Comparison of ENCODE assay signal across 26 cellular contexts in the genomic region with DNA sequence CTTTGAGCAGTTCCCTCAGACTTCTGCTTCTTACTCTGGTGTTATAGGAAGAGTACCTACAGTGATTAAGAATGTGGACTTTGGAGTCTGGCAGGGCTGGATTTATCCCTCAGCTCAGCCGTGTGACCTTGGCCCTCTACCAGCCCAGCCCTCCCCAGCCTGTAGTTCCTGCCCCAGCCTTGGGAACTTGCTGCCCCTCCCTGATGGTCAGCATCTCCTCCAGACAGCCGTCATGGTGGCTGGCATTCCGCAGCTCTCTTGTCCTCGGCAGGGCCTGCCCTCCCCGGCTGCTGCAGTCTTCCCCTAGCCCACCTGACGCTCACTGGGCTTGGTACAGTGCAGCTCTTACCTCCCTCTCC. TPM values are rescaled to one million over a fixed set of nuclear protein-coding genes. Genes with fewer than 3 reads are reported as not detected.
DNase-seq lines count a peak whose midpoint lies in the region; ATAC-seq and TF ChIP-seq lines count a peak whose summit lies in the region.
"Had no signal": no experiment of that assay in that cellular context is flagged by ENCODE, and none has a peak within 500 bp of the region (broad histone marks: within the 10 kb centered on the region; RNA-seq: fewer than 3 reads in every experiment).

No MANE protein-coding gene starts in this region.

- WGBS in endodermal cell (ENCODE audit: insufficient coverage in 1 of 2, insufficient read length in 1 of 2), 2 experiments = 91% methylated on average over 5 to 6 of the region's 6 CpGs

- H3K4me1 Mint-ChIP-seq in endodermal cell (no peaks in the 10 kb centered on the region), WTC11 (no peaks in the 10 kb centered on the region)
- H3K4me1 Mint-ChIP-seq: activated CD4-positive, alpha-beta T cell treated with anti-CD3 and anti-CD28 coated beads, Interleukin-2, amount 10 ng/mL, durations not matched to agents 7 days and 5 days; brain had no signal

- H3K9me3 Mint-ChIP-seq in endodermal cell = no peaks in the 10 kb centered on the region
- no peaks in the 10 kb centered on the region for H3K9me3 Mint-ChIP-seq in WTC11
- H3K9me3 Mint-ChIP-seq: activated CD4-positive, alpha-beta T cell treated with anti-CD3 and anti-CD28 coated beads, Interleukin-2, amount 10 ng/mL, durations not matched to agents 7 days and 5 days; activated T-cell treated with anti-CD3 and anti-CD28 coated beads, Interleukin-2, amount 50 U/mL, for 24 hours; brain; CD4-positive, alpha-beta T cell had no signal

- ATAC-seq in left lung (peak; percentile 27), WTC11 (no peak; the same call in 1 of the 2 replicates)

- H3K4me3 Mint-ChIP-seq in endodermal cell = no peak overlapping the region
- H3K4me3 Mint-ChIP-seq in WTC11 = no peak overlapping the region
- H3K4me3 Mint-ChIP-seq: activated CD4-positive, alpha-beta T cell treated with anti-CD3 and anti-CD28 coated beads, Interleukin-2, amount 10 ng/mL, durations not matched to agents 7 days and 5 days; activated T-cell treated with anti-CD3 and anti-CD28 coated beads, Interleukin-2, amount 50 U/mL, for 24 hours; brain; CD4-positive, alpha-beta T cell had no signal

- no peak overlapping the region for H3K9ac ChIP-seq in endodermal cell (ENCODE audit: extremely low read depth, low read length, poor library complexity, severe bottlenecking)

- no peaks in the 10 kb centered on the region for H3K4me1 ChIP-seq in endodermal cell (ENCODE audit: control insufficient read depth, insufficient read depth, low read length)
- no peaks in the 10 kb centered on the region for H3K4me1 ChIP-seq in left lung
- H3K4me1 ChIP-seq: uterus had no signal

- peak overlapping the region; percentile 44 for H3K27ac Mint-ChIP-seq in endodermal cell
- H3K27ac Mint-ChIP-seq in WTC11 = no peak overlapping the region
- H3K27ac Mint-ChIP-seq: activated CD4-positive, alpha-beta T cell treated with anti-CD3 and anti-CD28 coated beads, Interleukin-2, amount 10 ng/mL, durations not matched to agents 7 days and 5 days; activated T-cell treated with anti-CD3 and anti-CD28 coated beads, Interleukin-2, amount 50 U/mL, for 24 hours; CD4-positive, alpha-beta T cell had no signal

- H3K36me3 ChIP-seq in endodermal cell (ENCODE audit: control insufficient read depth, insufficient read depth, low read length) (peaks cover 88% of the 10 kb centered on the region), left lung (peaks cover 0 to 100% of the 10 kb centered on the region in 2 donors)
- H3K36me3 ChIP-seq: uterus had no signal

- H3K27me3 ChIP-seq in endodermal cell (ENCODE audit: control insufficient read depth, insufficient read depth, low read length, poor library complexity, severe bottlenecking) = no peaks in the 10 kb centered on the region
- no peaks in the 10 kb centered on the region for H3K27me3 ChIP-seq in left lung
- H3K27me3 ChIP-seq: uterus had no signal

- no peak overlapping the region for H3K27ac ChIP-seq in endodermal cell (ENCODE audit: low read depth, low read length)
- H3K27ac ChIP-seq in left lung = no peak overlapping the region
- H3K27ac ChIP-seq: epithelial cell of prostate, uterus, VCaP had no signal

- H3K4me3 ChIP-seq in endodermal cell (ENCODE audit: low read length) = no peak overlapping the region
- H3K4me3 ChIP-seq in left lung = no peak overlapping the region
- H3K4me3 ChIP-seq in retinal pigment epithelial cell (ENCODE audit: low read length) = no peak overlapping the region
- H3K4me3 ChIP-seq: uterus had no signal

- H3K36me3 Mint-ChIP-seq in endodermal cell (ENCODE audit: low read depth) (peaks cover 69% of the 10 kb centered on the region), WTC11 (peaks cover 42% of the 10 kb centered on the region)

- H3K9me3 ChIP-seq in endodermal cell (ENCODE audit: control insufficient read depth, low read length) (no peaks in the 10 kb centered on the region), left lung (no peaks in the 10 kb centered on the region)
- H3K9me3 ChIP-seq: uterus had no signal

- DNase-seq in HuH-7 (ENCODE audit: low spot score) = peak; percentile 77
- no peak for DNase-seq in endodermal cell
- no peak for DNase-seq in left lung
- DNase-seq in retinal pigment epithelial cell (ENCODE audit: low read depth) = peak; percentile 23
- DNase-seq in WTC11 (ENCODE audit: low spot score) = no peak
- DNase-seq in NCI-H146 treated with DMSO at 0.1 percent for 48 hours (lab: John Stamatoyannopoulos, UW; ENCODE audit: unreplicated experiment) = no peak
- no peak for DNase-seq in stimulated activated CD4-positive, alpha-beta T cell treated with anti-CD3 and anti-CD28 coated beads, Interleukin-12 subunit alpha, Interleukin-12 subunit beta, amount 100 ng/mL, for 4 hours
- no peak for DNase-seq in OCI-M2 (lab: John Stamatoyannopoulos, UW; ENCODE audit: unreplicated experiment)
- DNase-seq: activated CD4-positive, alpha-beta T cell treated with anti-CD3 and anti-CD28 coated beads, Interleukin-2, amount 10 ng/mL, durations not matched to agents 7 days and 5 days; activated T-cell treated with anti-CD3 and anti-CD28 coated beads, Interleukin-2, amount 50 U/mL, for 24 hours; CD4-positive, alpha-beta T cell; HCEC 1CT; islet precursor cell; NCI-H1105; NCI-H2081; NCI-H345; OCI-M1; SHP77; uterus had no signal

- CTCF ChIA-PET in WTC11 (lab: Charles Lee) = interaction anchor here (1.4 kb wide), 1 partner anchor 178 kb away, joined by 4 read pairs; no protein-coding TSS in a partner anchor

- intact Hi-C loops in left lung (cut with DNase I) = no loop called here

- POLR2A ChIA-PET in WTC11 (lab: Charles Lee) = no interaction called here

- H3K27me3 Mint-ChIP-seq in endodermal cell (ENCODE audit: insufficient read depth) (no peaks in the 10 kb centered on the region), WTC11 (ENCODE audit: low read depth) (no peaks in the 10 kb centered on the region)
- H3K27me3 Mint-ChIP-seq: activated CD4-positive, alpha-beta T cell treated with anti-CD3 and anti-CD28 coated beads, Interleukin-2, amount 10 ng/mL, durations not matched to agents 7 days and 5 days; activated T-cell treated with anti-CD3 and anti-CD28 coated beads, Interleukin-2, amount 50 U/mL, for 24 hours; brain; CD4-positive, alpha-beta T cell had no signal

- no peak for TF ChIP-seq CTCF in endodermal cell (conservative IDR thresholded peaks at IDR 0.05)
- no peak for TF ChIP-seq CTCF in left lung (IDR thresholded peaks at IDR 0.05)
- TF ChIP-seq CTCF in retinal pigment epithelial cell (conservative IDR thresholded peaks at IDR 0.05; ENCODE audit: low read depth, low read length) = no peak
- no peak for TF ChIP-seq CTCF in WTC11 (IDR thresholded peaks at IDR 0.05)

TF ChIP-seq in WTC11, 78 proteins besides CTCF, POLR2A, EP300 and RAD21:
- TF ChIP-seq ZNF263 (CRISPR knock-in tag; IDR thresholded peaks at IDR 0.05; ENCODE audit: low read depth) = no peak
- no peak for TF ChIP-seq SOX15 (CRISPR knock-in tag; IDR thresholded peaks at IDR 0.05)
- TF ChIP-seq SMAD3 (CRISPR knock-in tag; IDR thresholded peaks at IDR 0.05; ENCODE audit: borderline replicate concordance) = no peak
- TF ChIP-seq ESRRA (CRISPR knock-in tag; IDR thresholded peaks at IDR 0.05; ENCODE audit: borderline replicate concordance) = no peak
TF ChIP-seq in WTC11: peak in this region for 0.

RNA-seq across cellular contexts. Expression of gene CPNE9, which starts 21.9 kb away (rescaled TPM):
- total RNA-seq in endodermal cell (under 1 TPM; 0.15 to 0.62 TPM), left lung (under 1 TPM in 1 of 2 donors, not detected in 1; 0.21 TPM), WTC11 (2021) (3.2 to 6.6 TPM (median 6.0 TPM) in 3 replicates)
- 2.7 TPM for polyA plus RNA-seq in endodermal cell (2013, experiment 1 of 2)
- polyA plus RNA-seq in endodermal cell (2013, experiment 2 of 2) = 1.7 TPM
- total RNA-seq: chondrocyte, Daoy, glomerular endothelial cell, myocyte, uterus had no signal

RNA-seq across cellular contexts. Expression of gene MTMR14, which starts 32.4 kb away (rescaled TPM):
- total RNA-seq in endodermal cell = 10 to 100 TPM; 41.8 to 47.9 TPM
- polyA plus RNA-seq in endodermal cell (2013, experiment 1 of 2) = 38.1 TPM
- polyA plus RNA-seq in endodermal cell (2013, experiment 2 of 2) = 33.9 TPM
- 10 to 100 TPM; 35.0 to 49.6 TPM for total RNA-seq in left lung
- 46.7 to 47.9 TPM (median 47.5 TPM) in 3 replicates for total RNA-seq in WTC11 (2021)

RNA-seq across cellular contexts. Expression of gene BRPF1, which starts 49.8 kb away (rescaled TPM):
- total RNA-seq in endodermal cell (10 to 100 TPM; 22.7 to 28.5 TPM), left lung (10 to 100 TPM; 15.2 to 22.3 TPM), WTC11 (2021) (20.4 to 22.8 TPM (median 21.4 TPM) in 3 replicates)
- polyA plus RNA-seq in endodermal cell (2013, experiment 1 of 2) = 18.2 TPM
- 17.0 TPM for polyA plus RNA-seq in endodermal cell (2013, experiment 2 of 2)

Comparison
In these comparisons a context has a peak if more than half of its experiments do, and no peak if none do; other contexts are left out.
1. DNase-seq: peak in HuH-7 (single experiment) and retinal pigment epithelial cell (single experiment); none in endodermal cell (single experiment), left lung (0 of 2), WTC11 (single experiment), NCI-H146 treated with DMSO at 0.1 percent for 48 hours (single experiment), stimulated activated CD4-positive, alpha-beta T cell treated with anti-CD3 and anti-CD28 coated beads, Interleukin-12 subunit alpha, Interleukin-12 subunit beta, amount 100 ng/mL, for 4 hours (single experiment) and OCI-M2 (single experiment).